Comparison of ENCODE assay signal across 1 cellular context in genomic region chr19:9538183-9539058, GRCh38.
TF ChIP-seq lines count a peak whose summit lies in the region.

TSS of gene ZNF426 (minus strand) at chr19:9538645. CDS start at chr19:9536232, 2,413 bp downstream.

TF ChIP-seq in HepG2, 621 proteins besides CTCF, POLR2A, EP300 and RAD21 (continued from another document and continues in another):
- TF ChIP-seq, protein P1, sequence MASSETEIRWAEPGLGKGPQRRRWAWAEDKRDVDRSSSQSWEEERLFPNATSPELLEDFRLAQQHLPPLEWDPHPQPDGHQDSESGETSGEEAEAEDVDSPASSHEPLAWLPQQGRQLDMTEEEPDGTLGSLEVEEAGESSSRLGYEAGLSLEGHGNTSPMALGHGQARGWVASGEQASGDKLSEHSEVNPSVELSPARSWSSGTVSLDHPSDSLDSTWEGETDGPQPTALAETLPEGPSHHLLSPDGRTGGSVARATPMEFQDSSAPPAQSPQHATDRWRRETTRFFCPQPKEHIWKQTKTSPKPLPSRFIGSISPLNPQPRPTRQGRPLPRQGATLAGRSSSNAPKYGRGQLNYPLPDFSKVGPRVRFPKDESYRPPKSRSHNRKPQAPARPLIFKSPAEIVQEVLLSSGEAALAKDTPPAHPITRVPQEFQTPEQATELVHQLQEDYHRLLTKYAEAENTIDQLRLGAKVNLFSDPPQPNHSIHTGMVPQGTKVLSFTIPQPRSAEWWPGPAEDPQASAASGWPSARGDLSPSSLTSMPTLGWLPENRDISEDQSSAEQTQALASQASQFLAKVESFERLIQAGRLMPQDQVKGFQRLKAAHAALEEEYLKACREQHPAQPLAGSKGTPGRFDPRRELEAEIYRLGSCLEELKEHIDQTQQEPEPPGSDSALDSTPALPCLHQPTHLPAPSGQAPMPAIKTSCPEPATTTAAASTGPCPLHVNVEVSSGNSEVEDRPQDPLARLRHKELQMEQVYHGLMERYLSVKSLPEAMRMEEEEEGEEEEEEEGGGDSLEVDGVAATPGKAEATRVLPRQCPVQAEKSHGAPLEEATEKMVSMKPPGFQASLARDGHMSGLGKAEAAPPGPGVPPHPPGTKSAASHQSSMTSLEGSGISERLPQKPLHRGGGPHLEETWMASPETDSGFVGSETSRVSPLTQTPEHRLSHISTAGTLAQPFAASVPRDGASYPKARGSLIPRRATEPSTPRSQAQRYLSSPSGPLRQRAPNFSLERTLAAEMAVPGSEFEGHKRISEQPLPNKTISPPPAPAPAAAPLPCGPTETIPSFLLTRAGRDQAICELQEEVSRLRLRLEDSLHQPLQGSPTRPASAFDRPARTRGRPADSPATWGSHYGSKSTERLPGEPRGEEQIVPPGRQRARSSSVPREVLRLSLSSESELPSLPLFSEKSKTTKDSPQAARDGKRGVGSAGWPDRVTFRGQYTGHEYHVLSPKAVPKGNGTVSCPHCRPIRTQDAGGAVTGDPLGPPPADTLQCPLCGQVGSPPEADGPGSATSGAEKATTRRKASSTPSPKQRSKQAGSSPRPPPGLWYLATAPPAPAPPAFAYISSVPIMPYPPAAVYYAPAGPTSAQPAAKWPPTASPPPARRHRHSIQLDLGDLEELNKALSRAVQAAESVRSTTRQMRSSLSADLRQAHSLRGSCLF (CRISPR knock-in tag; IDR thresholded peaks at IDR 0.05; ENCODE audit: borderline replicate concordance): 0 out of 2 replicates have a peak, but pooled peaks have one; percentile 54
- TF ChIP-seq FLYWCH1 (CRISPR knock-in tag; IDR thresholded peaks at IDR 0.05) (no peak), ARNTL (CRISPR knock-in tag; IDR thresholded peaks at IDR 0.05) (0 out of 2 replicates have a peak, but pooled peaks have one; percentile 7), RELA (CRISPR knock-in tag; IDR thresholded peaks at IDR 0.05) (no peak), ZNF446 (CRISPR knock-in tag; IDR thresholded peaks at IDR 0.05) (no peak), ZKSCAN8 (CRISPR knock-in tag; IDR thresholded peaks at IDR 0.05; ENCODE audit: borderline replicate concordance) (no peak), BORCS8-MEF2B (CRISPR knock-in tag; IDR thresholded peaks at IDR 0.05) (peak; percentile 91), ZNF678 (CRISPR knock-in tag; IDR thresholded peaks at IDR 0.05) (no peak), ZNF761 (CRISPR knock-in tag; conservative IDR thresholded peaks at IDR 0.05) (no peak), IKZF4 (CRISPR knock-in tag; IDR thresholded peaks at IDR 0.05; ENCODE audit: borderline replicate concordance, low read depth, not compliant biosample characterization) (no peak), ZNF441 (CRISPR knock-in tag; IDR thresholded peaks at IDR 0.05; ENCODE audit: borderline replicate concordance) (peak; percentile 54; the same call in 1 of the 2 replicates), MLXIP (CRISPR knock-in tag; IDR thresholded peaks at IDR 0.05; ENCODE audit: borderline replicate concordance) (no peak), ZNF143 (CRISPR knock-in tag; IDR thresholded peaks at IDR 0.05) (0 out of 2 replicates have a peak, but pooled peaks have one; percentile 41), NFAT5 (CRISPR knock-in tag; IDR thresholded peaks at IDR 0.05) (no peak), ZNF335 (CRISPR knock-in tag; IDR thresholded peaks at IDR 0.05) (no peak), GTF3A (CRISPR knock-in tag; conservative IDR thresholded peaks at IDR 0.05) (no peak), FOXO4 (CRISPR knock-in tag; conservative IDR thresholded peaks at IDR 0.05) (no peak), NR2C2 (CRISPR knock-in tag; IDR thresholded peaks at IDR 0.05; ENCODE audit: borderline replicate concordance) (peak; percentile 71), ZNF256 (CRISPR knock-in tag; conservative IDR thresholded peaks at IDR 0.05) (peak; percentile 85), MTERF4 (CRISPR knock-in tag; IDR thresholded peaks at IDR 0.05) (0 out of 2 replicates have a peak, but pooled peaks have one; percentile 60), KLF9 (CRISPR knock-in tag; IDR thresholded peaks at IDR 0.05; ENCODE audit: low read depth) (no peak), ZMYM3 (CRISPR knock-in tag; IDR thresholded peaks at IDR 0.05) (0 out of 2 replicates have a peak, but pooled peaks have one; percentile 22), ZFP91 (CRISPR knock-in tag; IDR thresholded peaks at IDR 0.05; ENCODE audit: borderline replicate concordance) (peak; percentile 78; the same call in 1 of the 2 replicates), ZNF549 (CRISPR knock-in tag; IDR thresholded peaks at IDR 0.05) (no peak), ATF7-NPFF (CRISPR knock-in tag; IDR thresholded peaks at IDR 0.05; ENCODE audit: low read depth) (no peak), ZSCAN9 (CRISPR knock-in tag; IDR thresholded peaks at IDR 0.05; ENCODE audit: borderline replicate concordance) (no peak; the same call in 1 of the 2 replicates)
- TF ChIP-seq, protein P2, sequence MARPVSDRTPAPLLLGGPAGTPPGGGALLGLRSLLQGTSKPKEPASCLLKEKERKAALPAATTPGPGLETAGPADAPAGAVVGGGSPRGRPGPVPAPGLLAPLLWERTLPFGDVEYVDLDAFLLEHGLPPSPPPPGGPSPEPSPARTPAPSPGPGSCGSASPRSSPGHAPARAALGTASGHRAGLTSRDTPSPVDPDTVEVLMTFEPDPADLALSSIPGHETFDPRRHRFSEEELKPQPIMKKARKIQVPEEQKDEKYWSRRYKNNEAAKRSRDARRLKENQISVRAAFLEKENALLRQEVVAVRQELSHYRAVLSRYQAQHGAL (CRISPR knock-in tag; IDR thresholded peaks at IDR 0.05; ENCODE audit: not compliant biosample characterization): no peak
- TF ChIP-seq, protein P3, sequence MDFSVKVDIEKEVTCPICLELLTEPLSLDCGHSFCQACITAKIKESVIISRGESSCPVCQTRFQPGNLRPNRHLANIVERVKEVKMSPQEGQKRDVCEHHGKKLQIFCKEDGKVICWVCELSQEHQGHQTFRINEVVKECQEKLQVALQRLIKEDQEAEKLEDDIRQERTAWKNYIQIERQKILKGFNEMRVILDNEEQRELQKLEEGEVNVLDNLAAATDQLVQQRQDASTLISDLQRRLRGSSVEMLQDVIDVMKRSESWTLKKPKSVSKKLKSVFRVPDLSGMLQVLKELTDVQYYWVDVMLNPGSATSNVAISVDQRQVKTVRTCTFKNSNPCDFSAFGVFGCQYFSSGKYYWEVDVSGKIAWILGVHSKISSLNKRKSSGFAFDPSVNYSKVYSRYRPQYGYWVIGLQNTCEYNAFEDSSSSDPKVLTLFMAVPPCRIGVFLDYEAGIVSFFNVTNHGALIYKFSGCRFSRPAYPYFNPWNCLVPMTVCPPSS (IDR thresholded peaks at IDR 0.05): no peak
- TF ChIP-seq, protein P4, sequence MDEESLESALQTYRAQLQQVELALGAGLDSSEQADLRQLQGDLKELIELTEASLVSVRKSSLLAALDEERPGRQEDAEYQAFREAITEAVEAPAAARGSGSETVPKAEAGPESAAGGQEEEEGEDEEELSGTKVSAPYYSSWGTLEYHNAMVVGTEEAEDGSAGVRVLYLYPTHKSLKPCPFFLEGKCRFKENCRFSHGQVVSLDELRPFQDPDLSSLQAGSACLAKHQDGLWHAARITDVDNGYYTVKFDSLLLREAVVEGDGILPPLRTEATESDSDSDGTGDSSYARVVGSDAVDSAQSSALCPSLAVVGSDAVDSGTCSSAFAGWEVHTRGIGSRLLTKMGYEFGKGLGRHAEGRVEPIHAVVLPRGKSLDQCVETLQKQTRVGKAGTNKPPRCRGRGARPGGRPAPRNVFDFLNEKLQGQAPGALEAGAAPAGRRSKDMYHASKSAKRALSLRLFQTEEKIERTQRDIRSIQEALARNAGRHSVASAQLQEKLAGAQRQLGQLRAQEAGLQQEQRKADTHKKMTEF (CRISPR knock-in tag; IDR thresholded peaks at IDR 0.05): peak; percentile 63; the same call in 1 of the 2 replicates
